In genomic region chr9:129291041-129291501, GRCh38 we compare ENCODE assay signal across 23 cellular contexts.
DNase-seq lines count a peak whose midpoint lies in the region; ATAC-seq and TF ChIP-seq lines count a peak whose summit lies in the region.
"Had no signal": no experiment of that assay in that cellular context is flagged by ENCODE, and none has a peak within 500 bp of the region (broad histone marks: within the 10 kb centered on the region; RNA-seq: fewer than 3 reads in every experiment).

No MANE protein-coding gene starts in this region.

- no peaks in the 10 kb centered on the region for H3K36me3 Mint-ChIP-seq in activated T-helper 2 cell treated with anti-CD3 and anti-CD28 coated beads, Interferon-gamma antibody, Interleukin-2, Interleukin-4, amounts not matched to agents 10 μg/mL and 5 μg/mL and 100 μg/mL, durations not matched to agents 14 hours and 24 hours and 36 hours (ENCODE audit: low read depth)
- no peaks in the 10 kb centered on the region for H3K36me3 Mint-ChIP-seq in activated CD8-positive, alpha-beta T cell treated with anti-CD3 and anti-CD28 coated beads, Interleukin-2, amount 10 ng/mL, durations not matched to agents 7 days and 5 days (ENCODE audit: low read depth)
- H3K36me3 Mint-ChIP-seq: activated naive CD8-positive, alpha-beta T cell; stimulated activated naive B cell treated with anti-CD40 and anti-IgM and Interleukin-4, amounts not matched to agents 10 μg/mL and 1 μg/mL and 100 μg/mL, for 72 hours had no signal

- no peak overlapping the region for H3K27ac Mint-ChIP-seq in activated T-helper 2 cell treated with anti-CD3 and anti-CD28 coated beads, Interferon-gamma antibody, Interleukin-2, Interleukin-4, amounts not matched to agents 10 μg/mL and 5 μg/mL and 100 μg/mL, durations not matched to agents 14 hours and 24 hours and 36 hours
- H3K27ac Mint-ChIP-seq in activated CD8-positive, alpha-beta T cell treated with anti-CD3 and anti-CD28 coated beads, Interleukin-2, amount 10 ng/mL, durations not matched to agents 7 days and 5 days: no peak overlapping the region
- H3K27ac Mint-ChIP-seq: activated naive CD8-positive, alpha-beta T cell; CD4-positive, alpha-beta T cell; stimulated activated naive B cell treated with anti-CD40 and anti-IgM and Interleukin-4, amounts not matched to agents 10 μg/mL and 1 μg/mL and 100 μg/mL, for 72 hours had no signal

- TF ChIP-seq EP300 in Ishikawa (IDR thresholded peaks at IDR 0.05; ENCODE audit: borderline replicate concordance): no peak

- TF ChIP-seq RAD21 in Ishikawa (IDR thresholded peaks at IDR 0.05; ENCODE audit: low read depth): no peak

- intact Hi-C loops in posterior vena cava (cut with DNase I): no loop called here
- intact Hi-C loops in activated T-helper 2 cell treated with anti-CD3 and anti-CD28 coated beads, Interferon-gamma antibody, Interleukin-2, Interleukin-4, amounts not matched to agents 10 μg/mL and 5 μg/mL and 100 μg/mL, durations not matched to agents 14 hours and 24 hours and 36 hours (cut with micrococcal nuclease): no loop called here

- DNase-seq in D341Med (ENCODE audit: low spot score) (peak; percentile 22), posterior vena cava (ENCODE audit: low spot score) (peak; percentile 54), NCI-H1436 (lab: John Stamatoyannopoulos, UW) (no peak)
- no peak for DNase-seq in activated T-helper 2 cell treated with anti-CD3 and anti-CD28 coated beads, Interferon-gamma antibody, Interleukin-2, Interleukin-4, amounts not matched to agents 10 μg/mL and 5 μg/mL and 100 μg/mL, durations not matched to agents 14 hours and 24 hours and 36 hours (ENCODE audit: low spot score)
- no peak for DNase-seq in activated CD8-positive, alpha-beta T cell treated with anti-CD3 and anti-CD28 coated beads, Interleukin-2, amount 10 ng/mL, durations not matched to agents 7 days and 5 days
- DNase-seq: activated CD4-positive, alpha-beta T cell treated with anti-CD3 and anti-CD28 coated beads, Interleukin-2, amount 50 U/mL, for 1 hour; caudate nucleus; CD4-positive, alpha-beta T cell; glutamatergic neuron; IMR-90; mammary epithelial cell; NCI-H1092 treated with DMSO at 0.1 percent for 48 hours; NCI-H2029; NCI-H2227 treated with DMSO at 0.1 percent for 48 hours; NCI-H774; SK-N-SH; stimulated activated CD4-positive, alpha-beta T cell treated with anti-CD3 and anti-CD28 coated beads, Interleukin-4, amount 100 ng/mL, for 1 hour; stimulated activated naive B cell treated with anti-CD40 and anti-IgM and Interleukin-4, amounts not matched to agents 10 μg/mL and 1 μg/mL and 100 μg/mL, for 72 hours; T-helper 2 cell; testis had no signal

- POLR2A ChIA-PET in activated CD8-positive, alpha-beta T cell treated with anti-CD3 and anti-CD28 coated beads, Interleukin-2, amount 10 ng/mL, durations not matched to agents 7 days and 5 days (lab: Charles Lee): interaction anchor here (1.2 kb wide), 1 partner anchor 112 kb away, joined by 3 read pairs; no protein-coding TSS in a partner anchor

- CTCF ChIA-PET in activated CD8-positive, alpha-beta T cell treated with anti-CD3 and anti-CD28 coated beads, Interleukin-2, amount 10 ng/mL, durations not matched to agents 7 days and 5 days (lab: Charles Lee): no interaction called here

- peaks cover 2% of the 10 kb centered on the region for H3K27me3 Mint-ChIP-seq in activated T-helper 2 cell treated with anti-CD3 and anti-CD28 coated beads, Interferon-gamma antibody, Interleukin-2, Interleukin-4, amounts not matched to agents 10 μg/mL and 5 μg/mL and 100 μg/mL, durations not matched to agents 14 hours and 24 hours and 36 hours (ENCODE audit: low read depth)
- peaks cover 7% of the 10 kb centered on the region for H3K27me3 Mint-ChIP-seq in activated CD8-positive, alpha-beta T cell treated with anti-CD3 and anti-CD28 coated beads, Interleukin-2, amount 10 ng/mL, durations not matched to agents 7 days and 5 days (ENCODE audit: low read depth)
- H3K27me3 Mint-ChIP-seq: activated naive CD8-positive, alpha-beta T cell; CD4-positive, alpha-beta T cell had no signal

- peak; percentile 16 for ATAC-seq in esophagus mucosa
- ATAC-seq in activated CD8-positive, alpha-beta T cell treated with anti-CD3 and anti-CD28 coated beads, Interleukin-2, amount 10 ng/mL, durations not matched to agents 7 days and 5 days: no peak
- ATAC-seq: stimulated activated naive B cell treated with anti-CD40 and anti-IgM and Interleukin-4, amounts not matched to agents 10 μg/mL and 1 μg/mL and 100 μg/mL, for 72 hours had no signal

- H3K9me3 Mint-ChIP-seq in activated T-helper 2 cell treated with anti-CD3 and anti-CD28 coated beads, Interferon-gamma antibody, Interleukin-2, Interleukin-4, amounts not matched to agents 10 μg/mL and 5 μg/mL and 100 μg/mL, durations not matched to agents 14 hours and 24 hours and 36 hours: peaks cover 8% of the 10 kb centered on the region
- H3K9me3 Mint-ChIP-seq in activated CD8-positive, alpha-beta T cell treated with anti-CD3 and anti-CD28 coated beads, Interleukin-2, amount 10 ng/mL, durations not matched to agents 7 days and 5 days (ENCODE audit: insufficient read depth): peaks cover 7% of the 10 kb centered on the region
- H3K9me3 Mint-ChIP-seq: CD4-positive, alpha-beta T cell had no signal

- no peak overlapping the region for H3K4me3 Mint-ChIP-seq in activated T-helper 2 cell treated with anti-CD3 and anti-CD28 coated beads, Interferon-gamma antibody, Interleukin-2, Interleukin-4, amounts not matched to agents 10 μg/mL and 5 μg/mL and 100 μg/mL, durations not matched to agents 14 hours and 24 hours and 36 hours (ENCODE audit: low read depth)
- H3K4me3 Mint-ChIP-seq in activated CD8-positive, alpha-beta T cell treated with anti-CD3 and anti-CD28 coated beads, Interleukin-2, amount 10 ng/mL, durations not matched to agents 7 days and 5 days: no peak overlapping the region
- H3K4me3 Mint-ChIP-seq: activated naive CD8-positive, alpha-beta T cell; CD4-positive, alpha-beta T cell; stimulated activated naive B cell treated with anti-CD40 and anti-IgM and Interleukin-4, amounts not matched to agents 10 μg/mL and 1 μg/mL and 100 μg/mL, for 72 hours had no signal

- H3K4me1 Mint-ChIP-seq in activated T-helper 2 cell treated with anti-CD3 and anti-CD28 coated beads, Interferon-gamma antibody, Interleukin-2, Interleukin-4, amounts not matched to agents 10 μg/mL and 5 μg/mL and 100 μg/mL, durations not matched to agents 14 hours and 24 hours and 36 hours (ENCODE audit: low read depth): no peaks in the 10 kb centered on the region
- no peaks in the 10 kb centered on the region for H3K4me1 Mint-ChIP-seq in activated CD8-positive, alpha-beta T cell treated with anti-CD3 and anti-CD28 coated beads, Interleukin-2, amount 10 ng/mL, durations not matched to agents 7 days and 5 days (ENCODE audit: low read depth)
- H3K4me1 Mint-ChIP-seq: stimulated activated naive B cell treated with anti-CD40 and anti-IgM and Interleukin-4, amounts not matched to agents 10 μg/mL and 1 μg/mL and 100 μg/mL, for 72 hours had no signal

TF ChIP-seq in Ishikawa, 13 proteins besides CTCF, POLR2A, EP300 and RAD21:
- TF ChIP-seq TEAD4 (IDR thresholded peaks at IDR 0.05) (peak; percentile 0; the same call in 1 of the 2 replicates), NFIC (IDR thresholded peaks at IDR 0.05) (no peak), REST (IDR thresholded peaks at IDR 0.05; ENCODE audit: low read depth) (no peak)

Comparison
In these comparisons a context has a peak if more than half of its experiments do, and no peak if none do; other contexts are left out.
1. DNase-seq: peak in D341Med (single experiment) and posterior vena cava (single experiment); none in activated T-helper 2 cell treated with anti-CD3 and anti-CD28 coated beads, Interferon-gamma antibody, Interleukin-2, Interleukin-4, amounts not matched to agents 10 μg/mL and 5 μg/mL and 100 μg/mL, durations not matched to agents 14 hours and 24 hours and 36 hours (single experiment), NCI-H1436 (single experiment) and activated CD8-positive, alpha-beta T cell treated with anti-CD3 and anti-CD28 coated beads, Interleukin-2, amount 10 ng/mL, durations not matched to agents 7 days and 5 days (single experiment).